ENCODE assay signal across 2 cellular contexts in genomic region chr3:72821170-72821781, GRCh38.
TF ChIP-seq lines count a peak whose summit lies in the region.

No MANE protein-coding gene starts in this region.

TF ChIP-seq in endothelial cell of umbilical vein, 7 proteins besides CTCF, POLR2A, EP300 and RAD21 (continued from another document):
- no peak for TF ChIP-seq JUN (IDR thresholded peaks at IDR 0.05; ENCODE audit: borderline replicate concordance, insufficient read depth, insufficient read length, low read depth)
- no peak for TF ChIP-seq GATA2 (IDR thresholded peaks at IDR 0.05; ENCODE audit: insufficient read depth, insufficient read length, low read depth, low read length)

TF ChIP-seq in GM23338, 12 proteins besides CTCF, POLR2A, EP300 and RAD21 (continued from another document):
- no peak for TF ChIP-seq REST (IDR thresholded peaks at IDR 0.05; ENCODE audit: unreplicated experiment)
- no peak for TF ChIP-seq ZNF114 (CRISPR knock-in tag; IDR thresholded peaks at IDR 0.05)
- TF ChIP-seq, protein P1, sequence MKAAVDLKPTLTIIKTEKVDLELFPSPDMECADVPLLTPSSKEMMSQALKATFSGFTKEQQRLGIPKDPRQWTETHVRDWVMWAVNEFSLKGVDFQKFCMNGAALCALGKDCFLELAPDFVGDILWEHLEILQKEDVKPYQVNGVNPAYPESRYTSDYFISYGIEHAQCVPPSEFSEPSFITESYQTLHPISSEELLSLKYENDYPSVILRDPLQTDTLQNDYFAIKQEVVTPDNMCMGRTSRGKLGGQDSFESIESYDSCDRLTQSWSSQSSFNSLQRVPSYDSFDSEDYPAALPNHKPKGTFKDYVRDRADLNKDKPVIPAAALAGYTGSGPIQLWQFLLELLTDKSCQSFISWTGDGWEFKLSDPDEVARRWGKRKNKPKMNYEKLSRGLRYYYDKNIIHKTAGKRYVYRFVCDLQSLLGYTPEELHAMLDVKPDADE (IDR thresholded peaks at IDR 0.05) = no peak
- TF ChIP-seq CREB1 (CRISPR knock-in tag; IDR thresholded peaks at IDR 0.05; ENCODE audit: low read depth) = no peak
- TF ChIP-seq ZNF331 (CRISPR knock-in tag; IDR thresholded peaks at IDR 0.05; ENCODE audit: low read depth) = no peak
- TF ChIP-seq EZH2 (IDR thresholded peaks at IDR 0.05; ENCODE audit: low read depth, unreplicated experiment) = no peak
- no peak for TF ChIP-seq STAT1 (IDR thresholded peaks at IDR 0.05; ENCODE audit: unreplicated experiment)
- TF ChIP-seq JUNB (IDR thresholded peaks at IDR 0.05; ENCODE audit: unreplicated experiment) = no peak
- TF ChIP-seq, protein P2, sequence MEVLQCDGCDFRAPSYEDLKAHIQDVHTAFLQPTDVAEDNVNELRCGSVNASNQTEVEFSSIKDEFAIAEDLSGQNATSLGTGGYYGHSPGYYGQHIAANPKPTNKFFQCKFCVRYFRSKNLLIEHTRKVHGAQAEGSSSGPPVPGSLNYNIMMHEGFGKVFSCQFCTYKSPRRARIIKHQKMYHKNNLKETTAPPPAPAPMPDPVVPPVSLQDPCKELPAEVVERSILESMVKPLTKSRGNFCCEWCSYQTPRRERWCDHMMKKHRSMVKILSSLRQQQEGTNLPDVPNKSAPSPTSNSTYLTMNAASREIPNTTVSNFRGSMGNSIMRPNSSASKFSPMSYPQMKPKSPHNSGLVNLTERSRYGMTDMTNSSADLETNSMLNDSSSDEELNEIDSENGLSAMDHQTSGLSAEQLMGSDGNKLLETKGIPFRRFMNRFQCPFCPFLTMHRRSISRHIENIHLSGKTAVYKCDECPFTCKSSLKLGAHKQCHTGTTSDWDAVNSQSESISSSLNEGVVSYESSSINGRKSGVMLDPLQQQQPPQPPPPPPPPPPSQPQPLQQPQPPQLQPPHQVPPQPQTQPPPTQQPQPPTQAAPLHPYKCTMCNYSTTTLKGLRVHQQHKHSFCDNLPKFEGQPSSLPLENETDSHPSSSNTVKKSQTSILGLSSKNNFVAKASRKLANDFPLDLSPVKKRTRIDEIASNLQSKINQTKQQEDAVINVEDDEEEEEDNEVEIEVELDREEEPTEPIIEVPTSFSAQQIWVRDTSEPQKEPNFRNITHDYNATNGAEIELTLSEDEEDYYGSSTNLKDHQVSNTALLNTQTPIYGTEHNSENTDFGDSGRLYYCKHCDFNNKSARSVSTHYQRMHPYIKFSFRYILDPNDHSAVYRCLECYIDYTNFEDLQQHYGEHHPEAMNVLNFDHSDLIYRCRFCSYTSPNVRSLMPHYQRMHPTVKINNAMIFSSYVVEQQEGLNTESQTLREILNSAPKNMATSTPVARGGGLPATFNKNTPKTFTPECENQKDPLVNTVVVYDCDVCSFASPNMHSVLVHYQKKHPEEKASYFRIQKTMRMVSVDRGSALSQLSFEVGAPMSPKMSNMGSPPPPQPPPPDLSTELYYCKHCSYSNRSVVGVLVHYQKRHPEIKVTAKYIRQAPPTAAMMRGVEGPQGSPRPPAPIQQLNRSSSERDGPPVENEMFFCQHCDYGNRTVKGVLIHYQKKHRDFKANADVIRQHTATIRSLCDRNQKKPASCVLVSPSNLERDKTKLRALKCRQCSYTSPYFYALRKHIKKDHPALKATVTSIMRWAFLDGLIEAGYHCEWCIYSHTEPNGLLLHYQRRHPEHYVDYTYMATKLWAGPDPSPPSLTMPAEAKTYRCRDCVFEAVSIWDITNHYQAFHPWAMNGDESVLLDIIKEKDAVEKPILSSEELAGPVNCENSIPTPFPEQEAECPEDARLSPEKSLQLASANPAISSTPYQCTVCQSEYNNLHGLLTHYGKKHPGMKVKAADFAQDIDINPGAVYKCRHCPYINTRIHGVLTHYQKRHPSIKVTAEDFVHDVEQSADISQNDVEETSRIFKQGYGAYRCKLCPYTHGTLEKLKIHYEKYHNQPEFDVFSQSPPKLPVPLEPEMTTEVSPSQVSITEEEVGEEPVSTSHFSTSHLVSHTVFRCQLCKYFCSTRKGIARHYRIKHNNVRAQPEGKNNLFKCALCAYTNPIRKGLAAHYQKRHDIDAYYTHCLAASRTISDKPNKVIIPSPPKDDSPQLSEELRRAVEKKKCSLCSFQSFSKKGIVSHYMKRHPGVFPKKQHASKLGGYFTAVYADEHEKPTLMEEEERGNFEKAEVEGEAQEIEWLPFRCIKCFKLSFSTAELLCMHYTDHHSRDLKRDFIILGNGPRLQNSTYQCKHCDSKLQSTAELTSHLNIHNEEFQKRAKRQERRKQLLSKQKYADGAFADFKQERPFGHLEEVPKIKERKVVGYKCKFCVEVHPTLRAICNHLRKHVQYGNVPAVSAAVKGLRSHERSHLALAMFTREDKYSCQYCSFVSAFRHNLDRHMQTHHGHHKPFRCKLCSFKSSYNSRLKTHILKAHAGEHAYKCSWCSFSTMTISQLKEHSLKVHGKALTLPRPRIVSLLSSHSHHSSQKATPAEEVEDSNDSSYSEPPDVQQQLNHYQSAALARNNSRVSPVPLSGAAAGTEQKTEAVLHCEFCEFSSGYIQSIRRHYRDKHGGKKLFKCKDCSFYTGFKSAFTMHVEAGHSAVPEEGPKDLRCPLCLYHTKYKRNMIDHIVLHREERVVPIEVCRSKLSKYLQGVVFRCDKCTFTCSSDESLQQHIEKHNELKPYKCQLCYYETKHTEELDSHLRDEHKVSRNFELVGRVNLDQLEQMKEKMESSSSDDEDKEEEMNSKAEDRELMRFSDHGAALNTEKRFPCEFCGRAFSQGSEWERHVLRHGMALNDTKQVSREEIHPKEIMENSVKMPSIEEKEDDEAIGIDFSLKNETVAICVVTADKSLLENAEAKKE (CRISPR knock-in tag; IDR thresholded peaks at IDR 0.05) = no peak
- TF ChIP-seq NANOG (IDR thresholded peaks at IDR 0.05; ENCODE audit: borderline replicate concordance) = no peak
- no peak for TF ChIP-seq POLR2AphosphoS5 (IDR thresholded peaks at IDR 0.05; ENCODE audit: low read depth)
